ENCODE assay signal across 8 cellular contexts in genomic region chr9:128635266-128636023, GRCh38. TPM values are rescaled to one million over a fixed set of nuclear protein-coding genes. Genes with fewer than 3 reads are reported as not detected.
A peak's percentile ranks its signal among the peaks of the same experiment; 100 is the strongest.
DNase-seq lines count a peak whose midpoint lies in the region; ATAC-seq and TF ChIP-seq lines count a peak whose summit lies in the region.

No MANE protein-coding gene starts in this region.

- DNase-seq in AG09309 (ENCODE audit: low read depth) (peak; percentile 85), HK-2 (ENCODE audit: unreplicated experiment) (peak; percentile 98), SJCRH30 (peak; percentile 99), fibroblast of peridontal ligament (ENCODE audit: extremely low read depth) (peak; percentile 92), neuronal stem cell (ENCODE audit: low spot score) (peak; percentile 39), NCI-H1436 (lab: John Stamatoyannopoulos, UW) (no peak)
- no peak for DNase-seq in activated CD4-positive, alpha-beta T cell treated with anti-CD3 and anti-CD28 coated beads for 1 hour

- H3K23ac ChIP-seq in neuronal stem cell (ENCODE audit: low read depth, low read length, poor library complexity): peak overlapping the region; percentile 58

- H3K14ac ChIP-seq in neuronal stem cell (ENCODE audit: low read length): no peak overlapping the region

- H2AK5ac ChIP-seq in neuronal stem cell (ENCODE audit: low read depth, low read length): peak overlapping the region; percentile 88

- H3K27me3 ChIP-seq in SJCRH30 (no peaks in the 10 kb centered on the region), neuronal stem cell (ENCODE audit: control insufficient read depth in 3 of 3, insufficient read depth in 3 of 3, low read depth in 1 of 3, low read length in 3 of 3) (no peaks in the 10 kb centered on the region)

- H3K27ac ChIP-seq in SJCRH30 (peak overlapping the region; percentile 95), neuronal stem cell (replicated peaks; ENCODE audit: low read length) (peak overlapping the region; percentile 23)

- H2BK5ac ChIP-seq in neuronal stem cell (ENCODE audit: low read length): no peak overlapping the region

- H3K4me1 ChIP-seq in SJCRH30: peaks cover 18% of the 10 kb centered on the region
- peaks cover 0 to 5% of the 10 kb centered on the region in 2 donors for H3K4me1 ChIP-seq in neuronal stem cell (ENCODE audit: control insufficient read depth in 2 of 2, insufficient read depth in 1 of 2, low read depth in 1 of 2, low read length in 2 of 2)

- H3K36me3 ChIP-seq in SJCRH30: peaks cover 34% of the 10 kb centered on the region
- peaks cover 47 to 94% of the 10 kb centered on the region in 2 donors for H3K36me3 ChIP-seq in neuronal stem cell (replicated peaks in 1 of 2; ENCODE audit: control insufficient read depth in 2 of 2, insufficient read depth in 2 of 2, low read length in 2 of 2)

- no peak overlapping the region for H4K91ac ChIP-seq in neuronal stem cell (ENCODE audit: low read depth, low read length, poor library complexity)

- H2BK120ac ChIP-seq in neuronal stem cell (ENCODE audit: low read depth, low read length): no peak overlapping the region

- WGBS in neuronal stem cell (ENCODE audit: extremely low coverage in 2 of 2, insufficient read length in 2 of 2, insufficient replicate concordance in 1 of 2), 2 donors: no CpG with 5 or more reads among the region's 20 CpGs

- H2AFZ ChIP-seq in neuronal stem cell (ENCODE audit: low read length): no peak overlapping the region

- H3K9me3 ChIP-seq in SJCRH30 (replicated peaks) (no peaks in the 10 kb centered on the region), neuronal stem cell (replicated peaks in 1 of 2; ENCODE audit: control insufficient read depth in 2 of 2, insufficient read depth in 1 of 2, low read depth in 1 of 2, low read length in 2 of 2) (no peaks in the 10 kb centered on the region)

- H4K8ac ChIP-seq in neuronal stem cell (ENCODE audit: low read depth, low read length): no peak overlapping the region

- H3K9ac ChIP-seq in neuronal stem cell (ENCODE audit: low read depth, low read length, poor library complexity): no peak overlapping the region

- peak; percentile 94 for TF ChIP-seq CTCF in AG09309 (IDR thresholded peaks at IDR 0.05; ENCODE audit: control insufficient read depth, insufficient read depth, low read depth, low read length, missing control alignments)

- H3K18ac ChIP-seq in neuronal stem cell (ENCODE audit: low read length): peak overlapping the region; percentile 17

- ATAC-seq in GM18867 (IDR thresholded peaks at IDR 0.05; ENCODE audit: unreplicated experiment): no peak

- H3K4me3 ChIP-seq in AG09309 (ENCODE audit: control insufficient read depth, low read depth, low read length) (no peak overlapping the region), SJCRH30 (peak overlapping the region; percentile 27), neuronal stem cell (ENCODE audit: low read length in 2 of 2) (no peak overlapping the region)

- no peak overlapping the region for H3K4ac ChIP-seq in neuronal stem cell (ENCODE audit: low read length)

- H3K4me2 ChIP-seq in neuronal stem cell (ENCODE audit: insufficient read depth, low read length, poor library complexity, severe bottlenecking): no peak overlapping the region

- peaks cover 12% of the 10 kb centered on the region for H3K79me1 ChIP-seq in neuronal stem cell (ENCODE audit: low read depth, low read length)

- H2BK12ac ChIP-seq in neuronal stem cell (ENCODE audit: low read length): peak overlapping the region; percentile 41

- no peak overlapping the region for H2BK15ac ChIP-seq in neuronal stem cell (ENCODE audit: low read length)

RNA-seq across cellular contexts. Expression of gene DYNC2I2, which starts 21.2 kb away (rescaled TPM):
- total RNA-seq in SJCRH30 (2014; rRNA removed; shearing (Covaris generic)): 58.3 and 61.5 TPM in 2 replicates
- 41.3 TPM for polyA plus RNA-seq in neuronal stem cell (2013, experiment 1 of 2)
- polyA plus RNA-seq in neuronal stem cell (2013, experiment 2 of 2): 40.8 TPM

RNA-seq across cellular contexts. Expression of gene SET, which starts 53.6 kb away (rescaled TPM):
- 1,089 and 1,149 TPM in 2 replicates for total RNA-seq in SJCRH30 (2014; rRNA removed; shearing (Covaris generic))
- polyA plus RNA-seq in neuronal stem cell (2013, experiment 1 of 2): 683 TPM
- 718 TPM for polyA plus RNA-seq in neuronal stem cell (2013, experiment 2 of 2)

Comparison
In these comparisons a context has a peak if more than half of its experiments do, and no peak if none do; other contexts are left out.
1. DNase-seq: peak in AG09309 (single experiment), HK-2 (single experiment), SJCRH30 (2 of 2), fibroblast of peridontal ligament (single experiment) and neuronal stem cell (single experiment); none in NCI-H1436 (single experiment) and activated CD4-positive, alpha-beta T cell treated with anti-CD3 and anti-CD28 coated beads for 1 hour (single experiment).